Comparison of ENCODE assay signal across 2 cellular contexts in genomic region chr3:177705976-177706866, GRCh38.
TF ChIP-seq lines count a peak whose summit lies in the region.

No MANE protein-coding gene starts in this region.

TF ChIP-seq in GM23338, 12 proteins besides CTCF, POLR2A, EP300 and RAD21 (continued from another document):
- TF ChIP-seq, protein P1, sequence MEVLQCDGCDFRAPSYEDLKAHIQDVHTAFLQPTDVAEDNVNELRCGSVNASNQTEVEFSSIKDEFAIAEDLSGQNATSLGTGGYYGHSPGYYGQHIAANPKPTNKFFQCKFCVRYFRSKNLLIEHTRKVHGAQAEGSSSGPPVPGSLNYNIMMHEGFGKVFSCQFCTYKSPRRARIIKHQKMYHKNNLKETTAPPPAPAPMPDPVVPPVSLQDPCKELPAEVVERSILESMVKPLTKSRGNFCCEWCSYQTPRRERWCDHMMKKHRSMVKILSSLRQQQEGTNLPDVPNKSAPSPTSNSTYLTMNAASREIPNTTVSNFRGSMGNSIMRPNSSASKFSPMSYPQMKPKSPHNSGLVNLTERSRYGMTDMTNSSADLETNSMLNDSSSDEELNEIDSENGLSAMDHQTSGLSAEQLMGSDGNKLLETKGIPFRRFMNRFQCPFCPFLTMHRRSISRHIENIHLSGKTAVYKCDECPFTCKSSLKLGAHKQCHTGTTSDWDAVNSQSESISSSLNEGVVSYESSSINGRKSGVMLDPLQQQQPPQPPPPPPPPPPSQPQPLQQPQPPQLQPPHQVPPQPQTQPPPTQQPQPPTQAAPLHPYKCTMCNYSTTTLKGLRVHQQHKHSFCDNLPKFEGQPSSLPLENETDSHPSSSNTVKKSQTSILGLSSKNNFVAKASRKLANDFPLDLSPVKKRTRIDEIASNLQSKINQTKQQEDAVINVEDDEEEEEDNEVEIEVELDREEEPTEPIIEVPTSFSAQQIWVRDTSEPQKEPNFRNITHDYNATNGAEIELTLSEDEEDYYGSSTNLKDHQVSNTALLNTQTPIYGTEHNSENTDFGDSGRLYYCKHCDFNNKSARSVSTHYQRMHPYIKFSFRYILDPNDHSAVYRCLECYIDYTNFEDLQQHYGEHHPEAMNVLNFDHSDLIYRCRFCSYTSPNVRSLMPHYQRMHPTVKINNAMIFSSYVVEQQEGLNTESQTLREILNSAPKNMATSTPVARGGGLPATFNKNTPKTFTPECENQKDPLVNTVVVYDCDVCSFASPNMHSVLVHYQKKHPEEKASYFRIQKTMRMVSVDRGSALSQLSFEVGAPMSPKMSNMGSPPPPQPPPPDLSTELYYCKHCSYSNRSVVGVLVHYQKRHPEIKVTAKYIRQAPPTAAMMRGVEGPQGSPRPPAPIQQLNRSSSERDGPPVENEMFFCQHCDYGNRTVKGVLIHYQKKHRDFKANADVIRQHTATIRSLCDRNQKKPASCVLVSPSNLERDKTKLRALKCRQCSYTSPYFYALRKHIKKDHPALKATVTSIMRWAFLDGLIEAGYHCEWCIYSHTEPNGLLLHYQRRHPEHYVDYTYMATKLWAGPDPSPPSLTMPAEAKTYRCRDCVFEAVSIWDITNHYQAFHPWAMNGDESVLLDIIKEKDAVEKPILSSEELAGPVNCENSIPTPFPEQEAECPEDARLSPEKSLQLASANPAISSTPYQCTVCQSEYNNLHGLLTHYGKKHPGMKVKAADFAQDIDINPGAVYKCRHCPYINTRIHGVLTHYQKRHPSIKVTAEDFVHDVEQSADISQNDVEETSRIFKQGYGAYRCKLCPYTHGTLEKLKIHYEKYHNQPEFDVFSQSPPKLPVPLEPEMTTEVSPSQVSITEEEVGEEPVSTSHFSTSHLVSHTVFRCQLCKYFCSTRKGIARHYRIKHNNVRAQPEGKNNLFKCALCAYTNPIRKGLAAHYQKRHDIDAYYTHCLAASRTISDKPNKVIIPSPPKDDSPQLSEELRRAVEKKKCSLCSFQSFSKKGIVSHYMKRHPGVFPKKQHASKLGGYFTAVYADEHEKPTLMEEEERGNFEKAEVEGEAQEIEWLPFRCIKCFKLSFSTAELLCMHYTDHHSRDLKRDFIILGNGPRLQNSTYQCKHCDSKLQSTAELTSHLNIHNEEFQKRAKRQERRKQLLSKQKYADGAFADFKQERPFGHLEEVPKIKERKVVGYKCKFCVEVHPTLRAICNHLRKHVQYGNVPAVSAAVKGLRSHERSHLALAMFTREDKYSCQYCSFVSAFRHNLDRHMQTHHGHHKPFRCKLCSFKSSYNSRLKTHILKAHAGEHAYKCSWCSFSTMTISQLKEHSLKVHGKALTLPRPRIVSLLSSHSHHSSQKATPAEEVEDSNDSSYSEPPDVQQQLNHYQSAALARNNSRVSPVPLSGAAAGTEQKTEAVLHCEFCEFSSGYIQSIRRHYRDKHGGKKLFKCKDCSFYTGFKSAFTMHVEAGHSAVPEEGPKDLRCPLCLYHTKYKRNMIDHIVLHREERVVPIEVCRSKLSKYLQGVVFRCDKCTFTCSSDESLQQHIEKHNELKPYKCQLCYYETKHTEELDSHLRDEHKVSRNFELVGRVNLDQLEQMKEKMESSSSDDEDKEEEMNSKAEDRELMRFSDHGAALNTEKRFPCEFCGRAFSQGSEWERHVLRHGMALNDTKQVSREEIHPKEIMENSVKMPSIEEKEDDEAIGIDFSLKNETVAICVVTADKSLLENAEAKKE (CRISPR knock-in tag; IDR thresholded peaks at IDR 0.05) = no peak
- TF ChIP-seq CREB1 (CRISPR knock-in tag; IDR thresholded peaks at IDR 0.05; ENCODE audit: low read depth) = no peak
- TF ChIP-seq ZNF331 (CRISPR knock-in tag; IDR thresholded peaks at IDR 0.05; ENCODE audit: low read depth) = no peak
- no peak for TF ChIP-seq REST (IDR thresholded peaks at IDR 0.05; ENCODE audit: unreplicated experiment)
- no peak for TF ChIP-seq POLR2AphosphoS5 (IDR thresholded peaks at IDR 0.05; ENCODE audit: low read depth)
- TF ChIP-seq JUNB (IDR thresholded peaks at IDR 0.05; ENCODE audit: unreplicated experiment) = no peak
- TF ChIP-seq EZH2 (IDR thresholded peaks at IDR 0.05; ENCODE audit: low read depth, unreplicated experiment) = no peak
- TF ChIP-seq NANOG (IDR thresholded peaks at IDR 0.05; ENCODE audit: borderline replicate concordance) = no peak
- no peak for TF ChIP-seq ZNF114 (CRISPR knock-in tag; IDR thresholded peaks at IDR 0.05)
- no peak for TF ChIP-seq STAT1 (IDR thresholded peaks at IDR 0.05; ENCODE audit: unreplicated experiment)

TF ChIP-seq in HepG2, 621 proteins besides CTCF, POLR2A, EP300 and RAD21 (continued from another document):
- TF ChIP-seq RFXANK (CRISPR knock-in tag; IDR thresholded peaks at IDR 0.05) (no peak), ZNF260 (CRISPR knock-in tag; IDR thresholded peaks at IDR 0.05; ENCODE audit: borderline replicate concordance, low read depth) (no peak), PCBP1 (IDR thresholded peaks at IDR 0.05; ENCODE audit: borderline replicate concordance, low read depth, low read length) (no peak), GATAD1 (CRISPR knock-in tag; IDR thresholded peaks at IDR 0.05) (no peak), MEF2D (CRISPR knock-in tag; IDR thresholded peaks at IDR 0.05) (no peak), ZKSCAN1 (IDR thresholded peaks at IDR 0.05; ENCODE audit: low read length) (no peak), HES4 (CRISPR knock-in tag; IDR thresholded peaks at IDR 0.05; ENCODE audit: borderline replicate concordance) (no peak), ZNF747 (CRISPR knock-in tag; IDR thresholded peaks at IDR 0.05; ENCODE audit: borderline replicate concordance) (no peak), SAFB2 (CRISPR knock-in tag; IDR thresholded peaks at IDR 0.05; ENCODE audit: borderline replicate concordance, low read depth) (no peak), GATAD2A (CRISPR knock-in tag; IDR thresholded peaks at IDR 0.05) (no peak), ZFY (CRISPR knock-in tag; IDR thresholded peaks at IDR 0.05) (no peak), SIX4 (CRISPR knock-in tag; IDR thresholded peaks at IDR 0.05) (no peak)
- TF ChIP-seq, protein P2, sequence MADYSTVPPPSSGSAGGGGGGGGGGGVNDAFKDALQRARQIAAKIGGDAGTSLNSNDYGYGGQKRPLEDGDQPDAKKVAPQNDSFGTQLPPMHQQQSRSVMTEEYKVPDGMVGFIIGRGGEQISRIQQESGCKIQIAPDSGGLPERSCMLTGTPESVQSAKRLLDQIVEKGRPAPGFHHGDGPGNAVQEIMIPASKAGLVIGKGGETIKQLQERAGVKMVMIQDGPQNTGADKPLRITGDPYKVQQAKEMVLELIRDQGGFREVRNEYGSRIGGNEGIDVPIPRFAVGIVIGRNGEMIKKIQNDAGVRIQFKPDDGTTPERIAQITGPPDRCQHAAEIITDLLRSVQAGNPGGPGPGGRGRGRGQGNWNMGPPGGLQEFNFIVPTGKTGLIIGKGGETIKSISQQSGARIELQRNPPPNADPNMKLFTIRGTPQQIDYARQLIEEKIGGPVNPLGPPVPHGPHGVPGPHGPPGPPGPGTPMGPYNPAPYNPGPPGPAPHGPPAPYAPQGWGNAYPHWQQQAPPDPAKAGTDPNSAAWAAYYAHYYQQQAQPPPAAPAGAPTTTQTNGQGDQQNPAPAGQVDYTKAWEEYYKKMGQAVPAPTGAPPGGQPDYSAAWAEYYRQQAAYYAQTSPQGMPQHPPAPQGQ (CRISPR knock-in tag; IDR thresholded peaks at IDR 0.05; ENCODE audit: borderline replicate concordance) = no peak
- TF ChIP-seq, protein P3, sequence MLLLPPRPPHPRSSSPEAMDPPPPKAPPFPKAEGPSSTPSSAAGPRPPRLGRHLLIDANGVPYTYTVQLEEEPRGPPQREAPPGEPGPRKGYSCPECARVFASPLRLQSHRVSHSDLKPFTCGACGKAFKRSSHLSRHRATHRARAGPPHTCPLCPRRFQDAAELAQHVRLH (CRISPR knock-in tag; IDR thresholded peaks at IDR 0.05; ENCODE audit: borderline replicate concordance, low read depth) = no peak
